ENCODE assay signal across 24 cellular contexts in the genomic region with DNA sequence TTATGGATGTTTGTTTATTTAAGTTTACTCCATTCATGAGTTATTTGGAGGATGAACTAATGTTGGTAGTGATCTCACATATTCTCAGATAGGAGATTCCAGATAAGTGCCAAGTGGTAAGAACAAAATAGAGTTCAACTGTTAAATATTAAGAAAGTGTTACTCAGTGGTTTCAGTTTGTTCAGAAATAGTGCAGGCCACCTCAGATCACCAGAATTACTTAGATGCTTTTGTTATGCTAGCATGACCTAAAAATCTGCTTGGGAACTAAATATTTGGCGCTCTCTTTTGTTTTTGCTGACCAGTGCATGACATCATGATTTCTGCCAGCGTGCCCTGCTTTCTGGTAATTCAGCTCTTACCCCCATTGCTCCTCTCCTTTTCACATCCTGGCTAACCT. TPM values are rescaled to one million over a fixed set of nuclear protein-coding genes. Genes with fewer than 3 reads are reported as not detected.
DNase-seq lines count a peak whose midpoint lies in the region; ATAC-seq and TF ChIP-seq lines count a peak whose summit lies in the region.
"Had no signal": no experiment of that assay in that cellular context is flagged by ENCODE, and none has a peak within 500 bp of the region (broad histone marks: within the 10 kb centered on the region; RNA-seq: fewer than 3 reads in every experiment).

No MANE protein-coding gene starts in this region.

- H3K27ac Mint-ChIP-seq in natural killer cell treated with Interleukin-12 subunit alpha and Interleukin-12 subunit beta and Interleukin-15 and Interleukin-18, amount 100 ng/mL, for 72 hours = no peak overlapping the region
- H3K27ac Mint-ChIP-seq: CD14-positive monocyte; CD4-positive, alpha-beta memory T cell had no signal

- no peak for TF ChIP-seq CTCF in epithelial cell of proximal tubule (conservative IDR thresholded peaks at IDR 0.05; ENCODE audit: low read depth, low read length)

- peak; percentile 29 for DNase-seq in epithelial cell of proximal tubule (ENCODE audit: low read depth)
- peak; percentile 68 for DNase-seq in renal cortical epithelial cell (ENCODE audit: low read depth)
- DNase-seq in DMS53 treated with DMSO at 0.1 percent for 48 hours (lab: John Stamatoyannopoulos, UW; ENCODE audit: unreplicated experiment) = no peak
- no peak for DNase-seq in activated gamma-delta T cell treated with Interleukin-2 at 50 U/mL for 16 hours
- no peak for DNase-seq in GM19238 (ENCODE audit: insufficient read length, low spot score)
- DNase-seq in natural killer cell treated with Interleukin-12 subunit alpha and Interleukin-12 subunit beta and Interleukin-15 and Interleukin-18, amount 100 ng/mL, for 72 hours (ENCODE audit: low spot score) = no peak
- DNase-seq: 8988T; ACHN; AML-193; BE2C; CD4-positive, alpha-beta memory T cell; COR-L47; DMS153; DMS79; EL; GDM1; GM23248; H7; HCEC 1CT had no signal

- H3K4me1 Mint-ChIP-seq in natural killer cell treated with Interleukin-12 subunit alpha and Interleukin-12 subunit beta and Interleukin-15 and Interleukin-18, amount 100 ng/mL, for 72 hours (ENCODE audit: low read depth in 2 of 2) = no peaks in the 10 kb centered on the region
- H3K4me1 Mint-ChIP-seq: CD4-positive, alpha-beta memory T cell had no signal

- no peak overlapping the region for H3K4me3 Mint-ChIP-seq in natural killer cell treated with Interleukin-12 subunit alpha and Interleukin-12 subunit beta and Interleukin-15 and Interleukin-18, amount 100 ng/mL, for 72 hours
- H3K4me3 Mint-ChIP-seq: CD14-positive monocyte; CD4-positive, alpha-beta memory T cell had no signal

- peaks cover 11 to 39% of the 10 kb centered on the region in 2 donors for H3K27me3 Mint-ChIP-seq in natural killer cell treated with Interleukin-12 subunit alpha and Interleukin-12 subunit beta and Interleukin-15 and Interleukin-18, amount 100 ng/mL, for 72 hours

- H3K4me3 ChIP-seq in epithelial cell of proximal tubule (ENCODE audit: low read depth, low read length) = no peak overlapping the region
- H3K4me3 ChIP-seq: A549; BLaER1 treated with 17β-estradiol and CSF1 and Interleukin-3, amounts not matched to agents 10 nM and 100 nM; GM23248 had no signal

- no peaks in the 10 kb centered on the region for H3K36me3 Mint-ChIP-seq in natural killer cell treated with Interleukin-12 subunit alpha and Interleukin-12 subunit beta and Interleukin-15 and Interleukin-18, amount 100 ng/mL, for 72 hours
- H3K36me3 Mint-ChIP-seq: CD14-positive monocyte; CD4-positive, alpha-beta memory T cell had no signal

- H3K9me3 Mint-ChIP-seq in natural killer cell treated with Interleukin-12 subunit alpha and Interleukin-12 subunit beta and Interleukin-15 and Interleukin-18, amount 100 ng/mL, for 72 hours = no peaks in the 10 kb centered on the region

- ATAC-seq in GM18508 (IDR thresholded peaks at IDR 0.05; ENCODE audit: insufficient read depth, unreplicated experiment) = peak; percentile 44
- ATAC-seq in GM18907 (IDR thresholded peaks at IDR 0.05; ENCODE audit: unreplicated experiment) = peak; percentile 55
- ATAC-seq in natural killer cell treated with Interleukin-12 subunit alpha and Interleukin-12 subunit beta and Interleukin-15 and Interleukin-18, amount 100 ng/mL, for 72 hours = no peak
- ATAC-seq: A549 had no signal

RNA-seq across cellular contexts. Expression of a gene that starts 15.6 kb away (rescaled TPM):
- 24.3 and 65.2 TPM in 2 replicates for total RNA-seq in epithelial cell of proximal tubule
- 3.1 and 44.0 TPM in 2 replicates for total RNA-seq in renal cortical epithelial cell
- not detected for total RNA-seq in natural killer cell treated with Interleukin-12 subunit alpha and Interleukin-12 subunit beta and Interleukin-15 and Interleukin-18, amount 100 ng/mL, for 72 hours
- total RNA-seq: CD4-positive, alpha-beta memory T cell; GM23248 had no signal

Comparison
In these comparisons a context has a peak if more than half of its experiments do, and no peak if none do; other contexts are left out.
1. ATAC-seq: peak in GM18508 (single experiment) and GM18907 (single experiment); none in natural killer cell treated with Interleukin-12 subunit alpha and Interleukin-12 subunit beta and Interleukin-15 and Interleukin-18, amount 100 ng/mL, for 72 hours (0 of 2).
2. DNase-seq: peak in epithelial cell of proximal tubule (single experiment) and renal cortical epithelial cell (single experiment); none in DMS53 treated with DMSO at 0.1 percent for 48 hours (single experiment), activated gamma-delta T cell treated with Interleukin-2 at 50 U/mL for 16 hours (single experiment), GM19238 (single experiment) and natural killer cell treated with Interleukin-12 subunit alpha and Interleukin-12 subunit beta and Interleukin-15 and Interleukin-18, amount 100 ng/mL, for 72 hours (single experiment).